In genomic region chr13:28117689-28118377, GRCh38 we compare ENCODE assay signal across 14 cellular contexts. TPM values are rescaled to one million over a fixed set of nuclear protein-coding genes. Genes with fewer than 3 reads are reported as not detected.
DNase-seq lines count a peak whose midpoint lies in the region; ATAC-seq and TF ChIP-seq lines count a peak whose summit lies in the region.
"Had no signal": no experiment of that assay in that cellular context is flagged by ENCODE, and none has a peak within 500 bp of the region (broad histone marks: within the 10 kb centered on the region; RNA-seq: fewer than 3 reads in every experiment).

No MANE protein-coding gene starts in this region.

- CTCF ChIA-PET in HEK293T (lab: Yijun Ruan, JAX), result interaction anchor here (0.5 to 1.1 kb wide), 2 partner anchors 23 to 45 kb away, joined by 3 to 7 read pairs; no protein-coding TSS in a partner anchor

- no peak for TF ChIP-seq POLR2A in NB4 (IDR thresholded peaks at IDR 0.05; ENCODE audit: extremely low read depth, insufficient read length)

- in situ Hi-C loops in G401 (cut with HindIII; ENCODE audit: low sequenced_read_pairs), result no loop called here

- no peak overlapping the region for H3K27ac ChIP-seq in psoas muscle
- H3K27ac ChIP-seq: sigmoid colon had no signal

- POLR2A ChIA-PET in HEK293T (lab: Yijun Ruan, JAX), result no interaction called here

- no peaks in the 10 kb centered on the region for H3K4me1 ChIP-seq in psoas muscle

- intact Hi-C loops in psoas muscle (cut with DNase I), result no loop called here
- intact Hi-C loops in sciatic nerve (cut with DNase I), result no loop called here

- no peaks in the 10 kb centered on the region for H3K27me3 ChIP-seq in psoas muscle (ENCODE audit: insufficient read depth in 3 of 3, low read length in 2 of 3)

- WGBS in psoas muscle, 3 donors, result 59 to 67% (median 62%) methylated on average over 9 of the region's 9 CpGs

- no peak overlapping the region for H3K4me3 ChIP-seq in NB4 (ENCODE audit: low read depth, low read length)
- no peak overlapping the region for H3K4me3 ChIP-seq in psoas muscle
- H3K4me3 ChIP-seq: sigmoid colon had no signal

- no peaks in the 10 kb centered on the region for H3K9me3 ChIP-seq in psoas muscle
- H3K9me3 ChIP-seq: sigmoid colon had no signal

- ATAC-seq in psoas muscle (no peak), HG02678 (IDR thresholded peaks at IDR 0.05; ENCODE audit: unreplicated experiment) (no peak), sciatic nerve (no peak)
- ATAC-seq: activated naive CD4-positive, alpha-beta T cell treated with anti-CD3 and anti-CD28 coated beads, Interleukin-2, amount 50 U/mL, for 72 hours had no signal

- TF ChIP-seq CTCF in NB4 (IDR thresholded peaks at IDR 0.05; ENCODE audit: low read depth, low read length) (no peak), psoas muscle (IDR thresholded peaks at IDR 0.05) (no peak)

- peak; percentile 94 for DNase-seq in G401 (ENCODE audit: low spot score)
- peak; percentile 16 for DNase-seq in NB4 (ENCODE audit: low read depth)
- peak; percentile 79 for DNase-seq in cerebellum (ENCODE audit: low spot score)
- DNase-seq in lung microvascular endothelial cell (ENCODE audit: low read depth in 2 of 2), result peak; percentile 27 to 38
- no peak for DNase-seq in psoas muscle
- DNase-seq in HEK293T (ENCODE audit: extremely low spot score), result no peak
- no peak for DNase-seq in sciatic nerve (ENCODE audit: low spot score)
- DNase-seq: naive B cell, NCI-H1048, sigmoid colon had no signal

- H3K36me3 ChIP-seq in psoas muscle (ENCODE audit: insufficient read depth in 1 of 2, low read depth in 1 of 2), result no peaks in the 10 kb centered on the region
- H3K36me3 ChIP-seq: sigmoid colon had no signal

TF ChIP-seq in HEK293T, 16 proteins besides CTCF, POLR2A, EP300 and RAD21:
- no peak for TF ChIP-seq ARNT (IDR thresholded peaks at IDR 0.05)
- no peak for TF ChIP-seq L3MBTL2 (conservative IDR thresholded peaks at IDR 0.05)
- TF ChIP-seq ELF4 (IDR thresholded peaks at IDR 0.05), result no peak
- no peak for TF ChIP-seq CTBP1 (IDR thresholded peaks at IDR 0.05; ENCODE audit: borderline replicate concordance)
- TF ChIP-seq ZNF384 (IDR thresholded peaks at IDR 0.05), result no peak
- no peak for TF ChIP-seq BHLHE40 (IDR thresholded peaks at IDR 0.05; ENCODE audit: borderline replicate concordance)
- no peak for TF ChIP-seq TARDBP (IDR thresholded peaks at IDR 0.05)
- no peak for TF ChIP-seq PKNOX1 (IDR thresholded peaks at IDR 0.05)
- no peak for TF ChIP-seq SP1 (IDR thresholded peaks at IDR 0.05)
- TF ChIP-seq FOXM1 (IDR thresholded peaks at IDR 0.05; ENCODE audit: borderline replicate concordance), result no peak
- TF ChIP-seq LEF1 (IDR thresholded peaks at IDR 0.05; ENCODE audit: borderline replicate concordance), result no peak
TF ChIP-seq in HEK293T: peak in this region for 0.

RNA-seq across cellular contexts. Expression of gene FLT3, which starts 17.5 kb away (rescaled TPM):
- total RNA-seq in G401 (2014; rRNA removed; shearing (Covaris generic)), result 0.12 TPM in 1 of 2 replicates, not detected in the other
- total RNA-seq in cerebellum, result 5.4 TPM
- total RNA-seq in lung microvascular endothelial cell, result not detected in 2 replicates
- total RNA-seq in psoas muscle, result under 1 TPM in 2 of 4 donors, not detected in 2; 0.04 to 0.19 TPM
- polyA plus RNA-seq in psoas muscle, result under 1 TPM; 0.04 to 0.08 (median 0.06) TPM
- 0.22 TPM for total RNA-seq in sciatic nerve
- total RNA-seq: activated CD8-positive, alpha-beta memory T cell treated with anti-CD3 and anti-CD28 coated beads for 36 hours; activated naive CD4-positive, alpha-beta T cell treated with anti-CD3 and anti-CD28 coated beads, Interleukin-2, amount 50 U/mL, for 72 hours; OCI-LY7 had no signal

RNA-seq across cellular contexts. Expression of gene PAN3, which starts 20.5 kb away (rescaled TPM):
- 11.4 and 21.3 TPM in 2 replicates for total RNA-seq in G401 (2014; rRNA removed; shearing (Covaris generic))
- total RNA-seq in cerebellum, result 52.0 TPM
- 14.6 and 17.5 TPM in 2 replicates for total RNA-seq in lung microvascular endothelial cell
- total RNA-seq in psoas muscle, result 1 to 10 TPM; 5.9 to 9.0 (median 8.6) TPM
- 1 to 10 TPM; 2.3 to 3.4 (median 2.9) TPM for polyA plus RNA-seq in psoas muscle
- total RNA-seq in sciatic nerve, result 54.0 TPM

Comparison
In these comparisons a context has a peak if more than half of its experiments do, and no peak if none do; other contexts are left out.
1. DNase-seq: peak in G401 (single experiment), NB4 (single experiment), cerebellum (single experiment) and lung microvascular endothelial cell (2 of 2); none in psoas muscle (0 of 2), HEK293T (single experiment) and sciatic nerve (single experiment).